17 cellular contexts compared by ENCODE assay signal in the genomic region with DNA sequence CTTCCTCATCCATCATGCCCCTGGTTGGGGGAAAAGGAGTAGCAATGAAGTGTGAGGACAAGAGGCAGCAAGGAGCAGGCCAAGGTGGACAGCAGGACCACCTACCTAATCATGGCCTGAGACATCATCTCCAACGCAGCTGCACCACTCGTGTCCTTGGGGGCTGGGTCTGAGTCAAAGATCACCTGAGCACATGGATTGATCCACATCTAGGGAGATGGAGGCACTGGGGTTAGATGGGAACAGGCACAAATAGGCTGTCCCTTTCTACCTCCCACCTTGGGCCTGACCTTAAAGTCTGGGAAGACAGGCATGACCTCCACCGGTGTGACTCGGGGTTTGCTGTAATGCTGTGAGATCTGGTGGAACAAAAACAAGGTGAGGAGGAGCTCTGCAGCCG. TPM values are rescaled to one million over a fixed set of nuclear protein-coding genes. Genes with fewer than 3 reads are reported as not detected.
A peak's percentile ranks its signal among the peaks of the same experiment; 100 is the strongest.
DNase-seq lines count a peak whose midpoint lies in the region; ATAC-seq and TF ChIP-seq lines count a peak whose summit lies in the region.
"Had no signal": no experiment of that assay in that cellular context is flagged by ENCODE, and none has a peak within 500 bp of the region (broad histone marks: within the 10 kb centered on the region; RNA-seq: fewer than 3 reads in every experiment).

No MANE protein-coding gene starts in this region.

- H3K36me3 ChIP-seq in A673 (ENCODE audit: insufficient read depth, low read length, poor library complexity, severe bottlenecking) (peaks cover 59% of the 10 kb centered on the region), Caco-2 (ENCODE audit: control insufficient read depth, insufficient read depth, low read length) (peaks cover 10% of the 10 kb centered on the region)
- H3K36me3 ChIP-seq in naive thymus-derived CD4-positive, alpha-beta T cell (ENCODE audit: control insufficient read depth in 2 of 3, insufficient read depth in 3 of 3, low read length in 3 of 3), result peaks cover 16 to 65% (median 17%) of the 10 kb centered on the region in 3 experiments

- intact Hi-C loops in A673 (cut with micrococcal nuclease; ENCODE audit: unreplicated experiment) (no loop called here), Caco-2 (cut with micrococcal nuclease; ENCODE audit: unreplicated experiment) (no loop called here)
- intact Hi-C loops in activated T-helper 2 cell treated with anti-CD3 and anti-CD28 coated beads, Interferon-gamma antibody, Interleukin-2, Interleukin-4, amounts not matched to agents 10 μg/mL and 5 μg/mL and 100 μg/mL, durations not matched to agents 14 hours and 24 hours and 36 hours (cut with micrococcal nuclease), result no loop called here
- intact Hi-C loops in naive thymus-derived CD4-positive, alpha-beta T cell (cut with micrococcal nuclease), result no loop called here

- H3K9me3 ChIP-seq in A673 (ENCODE audit: low read depth, low read length, poor library complexity, severe bottlenecking) (no peaks in the 10 kb centered on the region), Caco-2 (no peaks in the 10 kb centered on the region)
- H3K9me3 ChIP-seq in naive thymus-derived CD4-positive, alpha-beta T cell (ENCODE audit: control insufficient read depth in 2 of 3, low read length in 3 of 3), result no peaks in the 10 kb centered on the region
- H3K9me3 ChIP-seq: SJSA1 had no signal

- H3K4me1 ChIP-seq in A673 (ENCODE audit: insufficient read depth, low read length, poor library complexity, severe bottlenecking) (peaks cover 17% of the 10 kb centered on the region), Caco-2 (peaks cover 10% of the 10 kb centered on the region)
- peaks cover 16% of the 10 kb centered on the region in 2 donors for H3K4me1 ChIP-seq in naive thymus-derived CD4-positive, alpha-beta T cell (ENCODE audit: control insufficient read depth in 2 of 2, insufficient read depth in 2 of 2, low read length in 2 of 2)

- CTCF ChIA-PET in A673 (lab: Charles Lee) (no interaction called here), Caco-2 (lab: Charles Lee) (no interaction called here)
- CTCF ChIA-PET in naive thymus-derived CD4-positive, alpha-beta T cell (lab: Charles Lee), result interaction anchor here (1.1 kb wide), 1 partner anchor 9 kb away, joined by 4 read pairs; no protein-coding TSS in a partner anchor

- H3K27me3 ChIP-seq in A673 (replicated peaks; ENCODE audit: insufficient read depth, low read depth, low read length, poor library complexity) (no peaks in the 10 kb centered on the region), Caco-2 (replicated peaks; ENCODE audit: control insufficient read depth, insufficient read depth, low read length) (no peaks in the 10 kb centered on the region)
- H3K27me3 ChIP-seq in naive thymus-derived CD4-positive, alpha-beta T cell (ENCODE audit: control insufficient read depth in 2 of 2, insufficient read depth in 2 of 2, low read length in 2 of 2), result no peaks in the 10 kb centered on the region
- H3K27me3 ChIP-seq: SJSA1 had no signal

- DNase-seq in A673 (ENCODE audit: low spot score) (no peak), Caco-2 (no peak), anterior cingulate cortex (lab: John Stamatoyannopoulos, UW) (no peak), NCI-H82 treated with DMSO at 0.1 percent for 48 hours (lab: John Stamatoyannopoulos, UW; ENCODE audit: unreplicated experiment) (no peak)
- no peak for DNase-seq in activated T-helper 2 cell treated with anti-CD3 and anti-CD28 coated beads, Interferon-gamma antibody, Interleukin-2, Interleukin-4, amounts not matched to agents 10 μg/mL and 5 μg/mL and 100 μg/mL, durations not matched to agents 14 hours and 24 hours and 36 hours (ENCODE audit: low spot score)
- peak in 1 of 9 donors; percentile 7 for DNase-seq in naive thymus-derived CD4-positive, alpha-beta T cell
- DNase-seq: activated naive CD8-positive, alpha-beta T cell treated with anti-CD3 and anti-CD28 coated beads, Interleukin-2, amount 10 ng/mL, durations not matched to agents 7 days and 5 days; AML-193; foreskin fibroblast; KG1; left ventricle myocardium superior; NCI-H1105 treated with DMSO at 0.1 percent for 48 hours; NCI-H345; substantia nigra had no signal

- no peak for ATAC-seq in naive thymus-derived CD4-positive, alpha-beta T cell
- ATAC-seq in HG02885 (IDR thresholded peaks at IDR 0.05; ENCODE audit: poor library complexity, unreplicated experiment), result no peak
- ATAC-seq in SK-N-SH treated with all-trans-retinoic acid at 6 μM for 48 hours, result no peak
- ATAC-seq: left ventricle myocardium superior had no signal

- H3K4me3 ChIP-seq in A673 (ENCODE audit: low read depth, low read length, poor library complexity, severe bottlenecking) (no peak overlapping the region), Caco-2 (ENCODE audit: low read depth, low read length) (no peak overlapping the region)
- H3K4me3 ChIP-seq in naive thymus-derived CD4-positive, alpha-beta T cell (ENCODE audit: low read length), result no peak overlapping the region
- H3K4me3 ChIP-seq: SJSA1 had no signal

- H3K4me3 Mint-ChIP-seq in Caco-2 (ENCODE audit: unreplicated experiment), result peak overlapping the region; percentile 20
- peak overlapping the region; percentile 37 for H3K4me3 Mint-ChIP-seq in activated T-helper 2 cell treated with anti-CD3 and anti-CD28 coated beads, Interferon-gamma antibody, Interleukin-2, Interleukin-4, amounts not matched to agents 10 μg/mL and 5 μg/mL and 100 μg/mL, durations not matched to agents 14 hours and 24 hours and 36 hours (ENCODE audit: low read depth)
- H3K4me3 Mint-ChIP-seq in naive thymus-derived CD4-positive, alpha-beta T cell, result peak overlapping the region in 6 of 10 donors; percentile 2 to 53 (median 34)

- no peak overlapping the region for H3K27ac ChIP-seq in A673 (ENCODE audit: low read depth, low read length, poor library complexity, severe bottlenecking)
- peak overlapping the region; percentile 95 for H3K27ac ChIP-seq in naive thymus-derived CD4-positive, alpha-beta T cell (ENCODE audit: low read depth, low read length)
- H3K27ac ChIP-seq: SJSA1 had no signal

- peak overlapping the region; percentile 92 for H3K27ac Mint-ChIP-seq in Caco-2 (ENCODE audit: unreplicated experiment)
- H3K27ac Mint-ChIP-seq in activated T-helper 2 cell treated with anti-CD3 and anti-CD28 coated beads, Interferon-gamma antibody, Interleukin-2, Interleukin-4, amounts not matched to agents 10 μg/mL and 5 μg/mL and 100 μg/mL, durations not matched to agents 14 hours and 24 hours and 36 hours, result peak overlapping the region; percentile 56
- peak overlapping the region in 8 of 9 donors; percentile 23 to 100 (median 94) for H3K27ac Mint-ChIP-seq in naive thymus-derived CD4-positive, alpha-beta T cell

- no peaks in the 10 kb centered on the region for H3K27me3 Mint-ChIP-seq in Caco-2 (ENCODE audit: insufficient read depth, unreplicated experiment)
- no peaks in the 10 kb centered on the region for H3K27me3 Mint-ChIP-seq in activated T-helper 2 cell treated with anti-CD3 and anti-CD28 coated beads, Interferon-gamma antibody, Interleukin-2, Interleukin-4, amounts not matched to agents 10 μg/mL and 5 μg/mL and 100 μg/mL, durations not matched to agents 14 hours and 24 hours and 36 hours (ENCODE audit: low read depth)
- H3K27me3 Mint-ChIP-seq in naive thymus-derived CD4-positive, alpha-beta T cell, result no peaks in the 10 kb centered on the region
- H3K27me3 Mint-ChIP-seq: activated naive CD8-positive, alpha-beta T cell treated with anti-CD3 and anti-CD28 coated beads, Interleukin-2, amount 10 ng/mL, durations not matched to agents 7 days and 5 days had no signal

- BruUV-seq in A673 (replicated peaks; lab: Mats Ljungman, UMichigan) (TSS peak; percentile 56), Caco-2 (replicated peaks; lab: Mats Ljungman, UMichigan) (no TSS peak)

- H3K9me3 Mint-ChIP-seq in Caco-2 (ENCODE audit: unreplicated experiment), result no peaks in the 10 kb centered on the region
- H3K9me3 Mint-ChIP-seq in activated T-helper 2 cell treated with anti-CD3 and anti-CD28 coated beads, Interferon-gamma antibody, Interleukin-2, Interleukin-4, amounts not matched to agents 10 μg/mL and 5 μg/mL and 100 μg/mL, durations not matched to agents 14 hours and 24 hours and 36 hours, result no peaks in the 10 kb centered on the region
- H3K9me3 Mint-ChIP-seq in naive thymus-derived CD4-positive, alpha-beta T cell, result no peaks in the 10 kb centered on the region
- H3K9me3 Mint-ChIP-seq: activated naive CD8-positive, alpha-beta T cell treated with anti-CD3 and anti-CD28 coated beads, Interleukin-2, amount 10 ng/mL, durations not matched to agents 7 days and 5 days had no signal

- TF ChIP-seq CTCF in A673 (conservative IDR thresholded peaks at IDR 0.05; ENCODE audit: low read depth, low read length) (no peak), Caco-2 (IDR thresholded peaks at IDR 0.05; ENCODE audit: insufficient read depth in 1 of 2, low read depth in 1 of 2, low read length in 1 of 2, severe bottlenecking in 1 of 2, unreplicated experiment in 1 of 2) (no peak)

- peaks cover 90% of the 10 kb centered on the region for H3K36me3 Mint-ChIP-seq in Caco-2 (ENCODE audit: insufficient read depth, unreplicated experiment)
- peaks cover 49% of the 10 kb centered on the region for H3K36me3 Mint-ChIP-seq in activated T-helper 2 cell treated with anti-CD3 and anti-CD28 coated beads, Interferon-gamma antibody, Interleukin-2, Interleukin-4, amounts not matched to agents 10 μg/mL and 5 μg/mL and 100 μg/mL, durations not matched to agents 14 hours and 24 hours and 36 hours (ENCODE audit: low read depth)
- peaks cover 10 to 39% (median 25%) of the 10 kb centered on the region in 5 donors for H3K36me3 Mint-ChIP-seq in naive thymus-derived CD4-positive, alpha-beta T cell

- POLR2A ChIA-PET in A673 (lab: Charles Lee; ENCODE audit: low non-redundant PET) (no interaction called here), Caco-2 (lab: Charles Lee) (no interaction called here)
- POLR2A ChIA-PET in naive thymus-derived CD4-positive, alpha-beta T cell (lab: Charles Lee), result interaction anchor here (1.3 to 4.3 kb wide), 3 partner anchors 19 to 146 kb away, joined by 3 to 54 read pairs (median 6); partner anchors contain the start of gene ZFP36

- H3K4me1 Mint-ChIP-seq in Caco-2 (ENCODE audit: low read depth, unreplicated experiment), result peaks cover 33% of the 10 kb centered on the region
- H3K4me1 Mint-ChIP-seq in activated T-helper 2 cell treated with anti-CD3 and anti-CD28 coated beads, Interferon-gamma antibody, Interleukin-2, Interleukin-4, amounts not matched to agents 10 μg/mL and 5 μg/mL and 100 μg/mL, durations not matched to agents 14 hours and 24 hours and 36 hours (ENCODE audit: low read depth), result peaks cover 18% of the 10 kb centered on the region
- H3K4me1 Mint-ChIP-seq in naive thymus-derived CD4-positive, alpha-beta T cell, result peaks cover 21 to 45% (median 32%) of the 10 kb centered on the region in 7 donors

RNA-seq across cellular contexts. Expression of gene PAF1, which starts 2.2 kb away (rescaled TPM):
- total RNA-seq in A673 (2021), result 70.2 and 73.3 TPM in 2 replicates
- total RNA-seq in Caco-2 (2022), result 57.9 and 59.0 TPM in 2 replicates
- 49.5 and 51.1 TPM in 2 replicates for total RNA-seq in activated T-helper 2 cell treated with anti-CD3 and anti-CD28 coated beads, Interferon-gamma antibody, Interleukin-2, Interleukin-4, amounts not matched to agents 10 μg/mL and 5 μg/mL and 100 μg/mL, durations not matched to agents 14 hours and 24 hours and 36 hours
- total RNA-seq in naive thymus-derived CD4-positive, alpha-beta T cell, result 100 to 1,000 TPM in 1 of 5 experiments, 10 to 100 TPM in 4; 42.8 to 104 (median 55.5) TPM
- polyA plus RNA-seq in naive thymus-derived CD4-positive, alpha-beta T cell, result 10 to 100 TPM; 35.8 to 59.7 TPM

RNA-seq across cellular contexts. Expression of gene MED29, which starts 2.5 kb away (rescaled TPM):
- total RNA-seq in A673 (2021), result 37.1 and 41.9 TPM in 2 replicates
- total RNA-seq in Caco-2 (2022), result 50.3 and 50.8 TPM in 2 replicates
- 32.3 and 34.7 TPM in 2 replicates for total RNA-seq in activated T-helper 2 cell treated with anti-CD3 and anti-CD28 coated beads, Interferon-gamma antibody, Interleukin-2, Interleukin-4, amounts not matched to agents 10 μg/mL and 5 μg/mL and 100 μg/mL, durations not matched to agents 14 hours and 24 hours and 36 hours
- 10 to 100 TPM; 44.2 to 57.2 (median 49.4) TPM for total RNA-seq in naive thymus-derived CD4-positive, alpha-beta T cell
- 10 to 100 TPM; 57.4 to 61.0 TPM for polyA plus RNA-seq in naive thymus-derived CD4-positive, alpha-beta T cell

RNA-seq across cellular contexts. Expression of gene ZFP36, which starts 18.0 kb away (rescaled TPM):
- total RNA-seq in A673 (2021) (7.1 and 8.1 TPM in 2 replicates), Caco-2 (2022) (25.8 and 29.7 TPM in 2 replicates)
- total RNA-seq in activated T-helper 2 cell treated with anti-CD3 and anti-CD28 coated beads, Interferon-gamma antibody, Interleukin-2, Interleukin-4, amounts not matched to agents 10 μg/mL and 5 μg/mL and 100 μg/mL, durations not matched to agents 14 hours and 24 hours and 36 hours, result 45.4 and 46.9 TPM in 2 replicates
- total RNA-seq in naive thymus-derived CD4-positive, alpha-beta T cell, result 1,000 to 10,000 TPM in 1 of 5 experiments, 100 to 1,000 TPM in 3, 10 to 100 TPM in 1; 72.1 to 1,250 (median 187) TPM
- 10 to 100 TPM; 75.5 to 97.1 TPM for polyA plus RNA-seq in naive thymus-derived CD4-positive, alpha-beta T cell

RNA-seq across cellular contexts. Expression of gene PLEKHG2, which starts 23.8 kb away (rescaled TPM):
- 99.1 and 99.4 TPM in 2 replicates for total RNA-seq in A673 (2021)
- 49.8 and 64.1 TPM in 2 replicates for total RNA-seq in Caco-2 (2022)
- total RNA-seq in activated T-helper 2 cell treated with anti-CD3 and anti-CD28 coated beads, Interferon-gamma antibody, Interleukin-2, Interleukin-4, amounts not matched to agents 10 μg/mL and 5 μg/mL and 100 μg/mL, durations not matched to agents 14 hours and 24 hours and 36 hours, result 49.8 and 50.7 TPM in 2 replicates
- total RNA-seq in naive thymus-derived CD4-positive, alpha-beta T cell, result 100 to 1,000 TPM in 1 of 5 experiments, 10 to 100 TPM in 4; 16.4 to 205 (median 58.2) TPM
- polyA plus RNA-seq in naive thymus-derived CD4-positive, alpha-beta T cell, result 10 to 100 TPM in 1 of 2 donors, 1 to 10 TPM in 1; 2.6 to 18.5 TPM

RNA-seq across cellular contexts. Expression of gene SAMD4B, which starts 46.4 kb away (rescaled TPM):
- 157 and 168 TPM in 2 replicates for total RNA-seq in A673 (2021)
- total RNA-seq in Caco-2 (2022), result 132 and 147 TPM in 2 replicates
- 64.0 TPM in 2 replicates for total RNA-seq in activated T-helper 2 cell treated with anti-CD3 and anti-CD28 coated beads, Interferon-gamma antibody, Interleukin-2, Interleukin-4, amounts not matched to agents 10 μg/mL and 5 μg/mL and 100 μg/mL, durations not matched to agents 14 hours and 24 hours and 36 hours
- 10 to 100 TPM; 52.0 to 84.6 (median 65.6) TPM for total RNA-seq in naive thymus-derived CD4-positive, alpha-beta T cell
- polyA plus RNA-seq in naive thymus-derived CD4-positive, alpha-beta T cell, result 10 to 100 TPM in 1 of 2 donors, 1 to 10 TPM in 1; 7.3 to 19.7 TPM
